Comparison of ENCODE assay signal across 23 cellular contexts in genomic region chr18:23177433-23178072, GRCh38. TPM values are rescaled to one million over a fixed set of nuclear protein-coding genes. Genes with fewer than 3 reads are reported as not detected.
A peak's percentile ranks its signal among the peaks of the same experiment; 100 is the strongest.
DNase-seq lines count a peak whose midpoint lies in the region; ATAC-seq, FAIRE-seq and TF ChIP-seq lines count a peak whose summit lies in the region.
"Had no signal": no experiment of that assay in that cellular context is flagged by ENCODE, and none has a peak within 500 bp of the region (broad histone marks: within the 10 kb centered on the region; RNA-seq: fewer than 3 reads in every experiment).

No MANE protein-coding gene starts in this region.

- H3K9ac ChIP-seq in H9 (ENCODE audit: extremely low read depth, insufficient read length, low read length) (no peak overlapping the region), K562 (ENCODE audit: insufficient read depth in 1 of 2, low read depth in 2 of 2, low read length in 2 of 2) (no peak overlapping the region), mesendoderm (ENCODE audit: low read length) (no peak overlapping the region)

- BruUV-seq in K562 (replicated peaks; lab: Mats Ljungman, UMichigan): no TSS peak

- H3K27me3 ChIP-seq in H9 (ENCODE audit: insufficient read depth, low read length) (no peaks in the 10 kb centered on the region), K562 (ENCODE audit: control insufficient read depth in 2 of 2, insufficient read depth in 2 of 2, low read length in 2 of 2) (peaks cover 55 to 69% of the 10 kb centered on the region in 2 experiments), mesendoderm (ENCODE audit: insufficient read depth, low read length, poor library complexity) (no peaks in the 10 kb centered on the region)
- H3K27me3 ChIP-seq: SJSA1 had no signal

- no peak for DNase-seq in H9
- DNase-seq in K562 (ENCODE audit: extremely low read depth in 1 of 4, low spot score in 3 of 4): no peak
- no peak for DNase-seq in mesendoderm
- DNase-seq in GM19240 (ENCODE audit: insufficient read length, low spot score): no peak
- DNase-seq in cerebellar nuclear complex (lab: John Stamatoyannopoulos, UW): no peak
- DNase-seq in HPDE6-E6E7 (ENCODE audit: extremely low spot score): no peak
- DNase-seq: C1 segment of cervical spinal cord; CD4-positive, alpha-beta memory T cell; COR-L47; DMS79 treated with DMSO at 0.1 percent for 48 hours; NCI-H1092; NCI-H1417 treated with DMSO at 0.1 percent for 48 hours; NCI-H187; NCI-H2081 treated with DMSO at 0.1 percent for 48 hours; NCI-H524; NCI-H774; Right ventricle myocardium superior; RPMI8226 had no signal

- H4K91ac ChIP-seq in H9 (ENCODE audit: insufficient read length, low read depth, low read length): no peak overlapping the region

- H3K14ac ChIP-seq in H9 (ENCODE audit: insufficient read depth, low read length): no peak overlapping the region; the same call in 1 of the 2 replicates

- no peaks in the 10 kb centered on the region for H3K23me2 ChIP-seq in H9 (ENCODE audit: insufficient read length, low read depth, low read length, poor library complexity, severe bottlenecking)

- H2BK5ac ChIP-seq in H9 (ENCODE audit: insufficient read length, low read length): no peak overlapping the region
- no peak overlapping the region for H2BK5ac ChIP-seq in mesendoderm (ENCODE audit: low read length)

- H3K27ac ChIP-seq in H9 (ENCODE audit: insufficient read length, low read depth, low read length) (no peak overlapping the region), K562 (ENCODE audit: extremely low read depth, low read depth, low read length) (no peak overlapping the region), mesendoderm (ENCODE audit: low read depth, low read length) (no peak overlapping the region)
- H3K27ac ChIP-seq: SJSA1 had no signal

- in situ Hi-C loops in K562 (cut with MboI): no loop called here

- ATAC-seq in K562: peak; percentile 20; the same call in 2 of the 3 replicates
- no peak for ATAC-seq in stimulated activated memory B cell treated with anti-CD40 and anti-IgM and Interleukin-4, amounts not matched to agents 10 μg/mL and 1 μg/mL and 100 μg/mL, for 72 hours
- ATAC-seq: HCT116 had no signal

- TF ChIP-seq CTCF in H9 (conservative IDR thresholded peaks at IDR 0.05) (no peak), K562 (IDR thresholded peaks at IDR 0.05 in 2 of 3, conservative IDR thresholded peaks at IDR 0.05 in 1 of 3; ENCODE audit: insufficient read depth in 2 of 3, low read depth in 1 of 3, low read length in 3 of 3) (no peak)

- H2BK120ac ChIP-seq in H9 (ENCODE audit: low read depth, low read length, poor library complexity, severe bottlenecking) (no peak overlapping the region), mesendoderm (ENCODE audit: low read depth, low read length) (no peak overlapping the region)

- H3K56ac ChIP-seq in H9 (ENCODE audit: insufficient read length, low read depth, low read length) (no peak overlapping the region), mesendoderm (ENCODE audit: low read length) (peak overlapping the region; percentile 35)

- H4K8ac ChIP-seq in H9 (replicated peaks; ENCODE audit: insufficient read length, low read depth, low read length) (no peak overlapping the region), mesendoderm (ENCODE audit: low read depth, low read length) (no peak overlapping the region)

- H3K9me3 ChIP-seq in H9 (ENCODE audit: control insufficient read depth, low read depth, low read length) (no peaks in the 10 kb centered on the region), K562 (replicated peaks; ENCODE audit: control insufficient read depth, insufficient read depth, low read depth, low read length) (no peaks in the 10 kb centered on the region)
- H3K9me3 ChIP-seq: SJSA1 had no signal

- no peak overlapping the region for H3K4me3 Mint-ChIP-seq in H9
- no peak overlapping the region for H3K4me3 Mint-ChIP-seq in stimulated activated memory B cell treated with anti-CD40 and anti-IgM and Interleukin-4, amounts not matched to agents 10 μg/mL and 1 μg/mL and 100 μg/mL, for 72 hours
- H3K4me3 Mint-ChIP-seq: CD4-positive, alpha-beta memory T cell; IgD-negative memory B cell had no signal

- H3K4me1 Mint-ChIP-seq in H9: peaks cover 42 to 46% of the 10 kb centered on the region in 2 experiments
- H3K4me1 Mint-ChIP-seq in stimulated activated memory B cell treated with anti-CD40 and anti-IgM and Interleukin-4, amounts not matched to agents 10 μg/mL and 1 μg/mL and 100 μg/mL, for 72 hours: no peaks in the 10 kb centered on the region

- TF ChIP-seq POLR2A in K562 (conservative IDR thresholded peaks at IDR 0.05): no peak

- no peak for TF ChIP-seq RAD21 in K562 (CRISPR knock-in tag; conservative IDR thresholded peaks at IDR 0.05 in 1 of 2, IDR thresholded peaks at IDR 0.05 in 1 of 2)

- H3K27ac Mint-ChIP-seq in H9: peak overlapping the region; percentile 69 to 95 (median 90)
- H3K27ac Mint-ChIP-seq in stimulated activated memory B cell treated with anti-CD40 and anti-IgM and Interleukin-4, amounts not matched to agents 10 μg/mL and 1 μg/mL and 100 μg/mL, for 72 hours: peak overlapping the region; percentile 3

- H3K79me1 ChIP-seq in H9 (ENCODE audit: insufficient read depth, low read depth, low read length, poor library complexity, severe bottlenecking) (peaks cover 5% of the 10 kb centered on the region), mesendoderm (ENCODE audit: low read length) (peaks cover 10% of the 10 kb centered on the region)

- H3K4me3 ChIP-seq in K562 (no peak overlapping the region), mesendoderm (ENCODE audit: low read length) (no peak overlapping the region)
- H3K4me3 ChIP-seq: SJSA1 had no signal

- H3K18ac ChIP-seq in H9 (ENCODE audit: insufficient read length, low read depth, low read length) (peak overlapping the region; percentile 17), mesendoderm (ENCODE audit: low read length) (no peak overlapping the region)

- no peaks in the 10 kb centered on the region for H3K36me3 ChIP-seq in K562 (ENCODE audit: control insufficient read depth, insufficient read depth, low read length)
- H3K36me3 ChIP-seq in mesendoderm (ENCODE audit: control insufficient read depth, insufficient read depth, low read length): no peaks in the 10 kb centered on the region
- H3K36me3 ChIP-seq: SJSA1 had no signal

- H2BK15ac ChIP-seq in H9 (ENCODE audit: low read depth, low read length) (no peak overlapping the region), mesendoderm (replicated peaks; ENCODE audit: low read depth) (no peak overlapping the region)

- FAIRE-seq in K562 (lab: Jason Lieb, UNC): no peak
- FAIRE-seq: GM12892 had no signal

- H3K9me3 Mint-ChIP-seq in H9: no peaks in the 10 kb centered on the region
- no peaks in the 10 kb centered on the region for H3K9me3 Mint-ChIP-seq in stimulated activated memory B cell treated with anti-CD40 and anti-IgM and Interleukin-4, amounts not matched to agents 10 μg/mL and 1 μg/mL and 100 μg/mL, for 72 hours
- H3K9me3 Mint-ChIP-seq: CD4-positive, alpha-beta memory T cell had no signal

- no peak overlapping the region for H4K5ac ChIP-seq in H9 (ENCODE audit: insufficient read length, low read depth, low read length)
- H4K5ac ChIP-seq in mesendoderm (ENCODE audit: low read length): no peak overlapping the region

- H3K4ac ChIP-seq in H9 (ENCODE audit: low read depth, low read length) (no peak overlapping the region), mesendoderm (ENCODE audit: low read depth, low read length) (no peak overlapping the region)

- no peak overlapping the region for H3K4me2 ChIP-seq in H9 (ENCODE audit: insufficient read depth, insufficient read length, low read length)
- H3K4me2 ChIP-seq in K562 (ENCODE audit: insufficient read depth, low read length): no peak overlapping the region
- H3K4me2 ChIP-seq in mesendoderm (ENCODE audit: low read length): no peak overlapping the region

- H3K9me1 ChIP-seq in K562 (ENCODE audit: control insufficient read depth, insufficient read depth, low read length): no peaks in the 10 kb centered on the region

- no peak overlapping the region for H3T11ph ChIP-seq in H9 (ENCODE audit: low read length)

- no peak overlapping the region for H2BK12ac ChIP-seq in H9 (ENCODE audit: insufficient read length, low read depth, low read length)

- H3K79me2 ChIP-seq in H9 (ENCODE audit: insufficient read depth, low read length): peaks cover 3% of the 10 kb centered on the region; the same call in 1 of the 2 replicates
- H3K79me2 ChIP-seq in K562 (ENCODE audit: control insufficient read depth, insufficient read depth, low read length): no peaks in the 10 kb centered on the region
- peaks cover 11% of the 10 kb centered on the region for H3K79me2 ChIP-seq in mesendoderm (ENCODE audit: control insufficient read depth, insufficient read depth, low read length)

- no peaks in the 10 kb centered on the region; a peak in 1 of 7 replicates for H3K36me3 Mint-ChIP-seq in H9 (ENCODE audit: insufficient read depth in 1 of 3, low read depth in 3 of 3)
- H3K36me3 Mint-ChIP-seq in stimulated activated memory B cell treated with anti-CD40 and anti-IgM and Interleukin-4, amounts not matched to agents 10 μg/mL and 1 μg/mL and 100 μg/mL, for 72 hours: no peaks in the 10 kb centered on the region
- H3K36me3 Mint-ChIP-seq: CD4-positive, alpha-beta memory T cell had no signal

- H4K20me1 ChIP-seq in H9 (ENCODE audit: control insufficient read depth, insufficient read depth, insufficient read length) (no peaks in the 10 kb centered on the region), K562 (replicated peaks; ENCODE audit: control insufficient read depth, insufficient read depth, low read length) (0 out of 2 replicates have a peak, but pooled peaks cover 3% of the 10 kb centered on the region)

- POLR2A ChIA-PET in K562 (lab: Yijun Ruan, JAX): no interaction called here

- H2AFZ ChIP-seq in H9 (ENCODE audit: low read length) (no peak overlapping the region), K562 (ENCODE audit: low read depth, low read length) (no peak overlapping the region)

- WGBS in H9 (ENCODE audit: extremely low coverage, insufficient read length, low lambda C conversion rate): no CpG with 5 or more reads among the region's 13 CpGs
- 5% methylated on average over 13 of the region's 13 CpGs for WGBS in K562 (ENCODE audit: insufficient coverage, low coverage, missing lambda C conversion rate)
- WGBS in mesendoderm (ENCODE audit: extremely low coverage, insufficient coverage, low lambda C conversion rate): no CpG with 5 or more reads among the region's 13 CpGs

- intact Hi-C loops in K562 (cut with micrococcal nuclease): no loop called here

- H2AK5ac ChIP-seq in H9 (ENCODE audit: insufficient read length, low read length) (no peak overlapping the region), mesendoderm (ENCODE audit: low read length) (no peak overlapping the region)

- peaks cover 2% of the 10 kb centered on the region; the same call in 1 of the 2 replicates for H3K4me1 ChIP-seq in H9 (ENCODE audit: insufficient read depth, low read length)
- H3K4me1 ChIP-seq in K562 (replicated peaks in 1 of 2; ENCODE audit: control insufficient read depth in 2 of 2, insufficient read depth in 2 of 2, low read length in 2 of 2): no peaks in the 10 kb centered on the region
- no peaks in the 10 kb centered on the region for H3K4me1 ChIP-seq in mesendoderm (ENCODE audit: control insufficient read depth, low read depth, low read length)
- H3K4me1 ChIP-seq: SJSA1 had no signal

- TF ChIP-seq EP300 in K562 (IDR thresholded peaks at IDR 0.05; ENCODE audit: low read length): no peak

- no peaks in the 10 kb centered on the region for H3K27me3 Mint-ChIP-seq in H9 (ENCODE audit: low read depth)
- peaks cover 15% of the 10 kb centered on the region for H3K27me3 Mint-ChIP-seq in stimulated activated memory B cell treated with anti-CD40 and anti-IgM and Interleukin-4, amounts not matched to agents 10 μg/mL and 1 μg/mL and 100 μg/mL, for 72 hours

- CTCF ChIA-PET in K562 (lab: Yijun Ruan, JAX; ENCODE audit: low intra/inter-chr PET ratio): no interaction called here

- no peak overlapping the region for H2BK20ac ChIP-seq in H9 (ENCODE audit: low read depth, low read length, poor library complexity, severe bottlenecking)

- no peak overlapping the region for H3K23ac ChIP-seq in H9 (ENCODE audit: insufficient read length, low read depth, low read length)
- H3K23ac ChIP-seq in mesendoderm (ENCODE audit: low read length): peak overlapping the region; percentile 29

RNA-seq across cellular contexts. Expression of gene CABLES1, which starts 42.3 kb away (rescaled TPM):
- total RNA-seq in H9 (2021) (24.1 and 27.1 TPM in 2 replicates), K562 (2014; rRNA removed) (0.04 and 0.09 TPM in 2 replicates), K562 (2014; rRNA removed; fragmentation: Illumina TruSeq; extraction: Trizol) (not detected in 2 replicates), K562 (2015; rRNA removed; fragmentation: Illumina TruSeq; extraction: Trizol) (not detected in 2 replicates), K562 (2021) (0.07 and 0.09 TPM in 2 replicates)
- 0.76 TPM in 1 of 2 replicates, not detected in the other for total RNA-seq in K562 (2011; cell fraction: chromatin; rRNA removed; ENCODE audit: low replicate concordance)
- not detected in 2 replicates for total RNA-seq in K562 (2011; cell fraction: nucleolus; rRNA removed)
- total RNA-seq in K562 (2011; cell fraction: nucleoplasm; rRNA removed): 0.31 TPM in 1 of 2 replicates, not detected in the other
- polyA plus RNA-seq in K562 (2011; rRNA removed) (0.04 TPM in 1 of 2 replicates, not detected in the other), K562 (2014; fragmentation: Illumina TruSeq; extraction: Trizol) (0.04 TPM in 1 of 2 replicates, not detected in the other), K562 (2014; fragmentation: Nextera tagmentation; extraction: Ambion mirVana) (under 1 TPM; 0.04 to 0.10 TPM), K562 (2014; rRNA removed) (not detected in 2 replicates)
- polyA plus RNA-seq in K562 (2011; cell fraction: cytosol; rRNA removed): not detected in 2 replicates
- polyA plus RNA-seq in K562 (2011; cell fraction: nucleus; rRNA removed): 0.07 TPM in 1 of 2 replicates, not detected in the other
- 0.08 and 0.10 TPM in 2 replicates for polyA plus RNA-seq in K562 (2012)
- not detected in 2 replicates for polyA minus RNA-seq in K562 (2011; rRNA and poly(A)+ RNA removed)
- polyA minus RNA-seq in K562 (2011; cell fraction: cytosol; rRNA and poly(A)+ RNA removed): not detected in 2 replicates
- polyA minus RNA-seq in K562 (2011; cell fraction: nucleus; rRNA and poly(A)+ RNA removed): 0.40 TPM in 1 of 2 replicates, not detected in the other
- polyA plus RNA-seq in mesendoderm (2013, experiment 1 of 2): 15.9 TPM
- polyA plus RNA-seq in mesendoderm (2013, experiment 2 of 2): 16.6 TPM
- polyA plus RNA-seq: CD4-positive, alpha-beta memory T cell had no signal

Comparison
In these comparisons a context has a peak if more than half of its experiments do, and no peak if none do; other contexts are left out.
1. RNA of gene CABLES1, which starts 42.3 kb away (total RNA-seq): 24.1 to 27.1 TPM in H9; 0.04 to 0.76 TPM in K562; every median in the first group is over 10 times any median in the second.